ENCODE assay signal across 2 cellular contexts in genomic region chr4:165342340-165342739, GRCh38. TPM values are rescaled to one million over a fixed set of nuclear protein-coding genes. Genes with fewer than 3 reads are reported as not detected.
"Had no signal": no experiment of that assay in that cellular context is flagged by ENCODE, and none has a peak within 500 bp of the region (broad histone marks: within the 10 kb centered on the region; RNA-seq: fewer than 3 reads in every experiment).

No MANE protein-coding gene starts in this region.

RNA-seq across cellular contexts. Expression of gene CPE, which starts 36.5 kb away (rescaled TPM):
- total RNA-seq: naive thymus-derived CD4-positive, alpha-beta T cell; natural killer cell treated with Interleukin-12 subunit alpha and Interleukin-12 subunit beta and Interleukin-15 and Interleukin-18, amount 100 ng/mL, for 72 hours had no signal
